In genomic region chr9:123296174-123296573, GRCh38 we compare ENCODE assay signal across 23 cellular contexts. TPM values are rescaled to one million over a fixed set of nuclear protein-coding genes. Genes with fewer than 3 reads are reported as not detected.
"Had no signal": no experiment of that assay in that cellular context is flagged by ENCODE, and none has a peak within 500 bp of the region (broad histone marks: within the 10 kb centered on the region; RNA-seq: fewer than 3 reads in every experiment).

No MANE protein-coding gene starts in this region.

- ATAC-seq: effector memory CD8-positive, alpha-beta T cell; left colon; left ventricle myocardium superior; naive thymus-derived CD4-positive, alpha-beta T cell had no signal

- H3K4me3 Mint-ChIP-seq: dendritic cell treated with granulocyte-macrophage colony-stimulating factor and Interleukin-4, amounts not matched to agents 40 ng/mL and 50 ng/mL, for 4 days; effector memory CD8-positive, alpha-beta T cell; naive thymus-derived CD4-positive, alpha-beta T cell; type B pancreatic cell had no signal

- H3K36me3 ChIP-seq: esophagus squamous epithelium, right atrium auricular region, suprapubic skin, thyroid gland had no signal

- H3K27ac Mint-ChIP-seq: dendritic cell treated with granulocyte-macrophage colony-stimulating factor and Interleukin-4, amounts not matched to agents 40 ng/mL and 50 ng/mL, for 4 days; effector memory CD8-positive, alpha-beta T cell; naive thymus-derived CD4-positive, alpha-beta T cell; type B pancreatic cell had no signal

- H3K4me3 ChIP-seq: esophagus squamous epithelium, hepatocyte, lung, right atrium auricular region, suprapubic skin, thyroid gland had no signal

- H3K4me2 ChIP-seq: hepatocyte had no signal

- H3K36me3 Mint-ChIP-seq: naive thymus-derived CD4-positive, alpha-beta T cell; type B pancreatic cell had no signal

- H3K27me3 ChIP-seq: esophagus squamous epithelium, hepatocyte, right atrium auricular region, thyroid gland had no signal

- H3K9me3 ChIP-seq: esophagus squamous epithelium, right atrium auricular region, suprapubic skin, thyroid gland had no signal

- DNase-seq: effector memory CD8-positive, alpha-beta T cell; esophagus squamous epithelium; foreskin fibroblast; left colon; left ventricle myocardium superior; mesendoderm; naive thymus-derived CD4-positive, alpha-beta T cell; posterior cingulate gyrus; small intestine; stimulated activated CD4-positive, alpha-beta T cell treated with anti-CD3 and anti-CD28 coated beads, Interleukin-12 subunit alpha, Interleukin-12 subunit beta, amount 100 ng/mL, for 4 hours; stimulated activated naive CD4-positive, alpha-beta T cell; thyroid gland had no signal

- H3K27ac ChIP-seq: epithelial cell of prostate, esophagus squamous epithelium, hepatocyte, right atrium auricular region, suprapubic skin, thyroid gland had no signal

- H3K9me3 Mint-ChIP-seq: dendritic cell treated with granulocyte-macrophage colony-stimulating factor and Interleukin-4, amounts not matched to agents 40 ng/mL and 50 ng/mL, for 4 days; effector memory CD8-positive, alpha-beta T cell; naive thymus-derived CD4-positive, alpha-beta T cell; type B pancreatic cell had no signal

- H2AFZ ChIP-seq: hepatocyte had no signal

- H3K4me1 ChIP-seq: esophagus squamous epithelium, suprapubic skin, thyroid gland had no signal

- FAIRE-seq: colon, small intestine, urothelium cell line had no signal

- H3K79me2 ChIP-seq: hepatocyte had no signal

RNA-seq across cellular contexts. Expression of gene CRB2, which starts 59.8 kb away (rescaled TPM):
- total RNA-seq: esophagus squamous epithelium; mononuclear cell; naive thymus-derived CD4-positive, alpha-beta T cell; osteocyte; suprapubic skin had no signal
- polyA plus RNA-seq: naive thymus-derived CD4-positive, alpha-beta T cell had no signal
